Comparison of ENCODE assay signal across 7 cellular contexts in genomic region chr3:166519443-166519842, GRCh38.
"Had no signal": no experiment of that assay in that cellular context is flagged by ENCODE, and none has a peak within 500 bp of the region (broad histone marks: within the 10 kb centered on the region; RNA-seq: fewer than 3 reads in every experiment).

No MANE protein-coding gene starts in this region.

- H3K4me3 ChIP-seq: HAP-1 had no signal

- H3K4me1 Mint-ChIP-seq: IgD-negative memory B cell had no signal

- ATAC-seq: HCT116 had no signal

- DNase-seq: GOT3, H7, KG1 had no signal

- H3K4me1 ChIP-seq: HAP-1 had no signal

- H3K27me3 Mint-ChIP-seq: IgD-negative memory B cell had no signal

- H3K27ac ChIP-seq: HL-60 had no signal

- H3K27ac Mint-ChIP-seq: IgD-negative memory B cell had no signal

- H3K36me3 ChIP-seq: HAP-1 had no signal

- H3K4me3 Mint-ChIP-seq: IgD-negative memory B cell had no signal
